1 cellular context compared by ENCODE assay signal in the genomic region with DNA sequence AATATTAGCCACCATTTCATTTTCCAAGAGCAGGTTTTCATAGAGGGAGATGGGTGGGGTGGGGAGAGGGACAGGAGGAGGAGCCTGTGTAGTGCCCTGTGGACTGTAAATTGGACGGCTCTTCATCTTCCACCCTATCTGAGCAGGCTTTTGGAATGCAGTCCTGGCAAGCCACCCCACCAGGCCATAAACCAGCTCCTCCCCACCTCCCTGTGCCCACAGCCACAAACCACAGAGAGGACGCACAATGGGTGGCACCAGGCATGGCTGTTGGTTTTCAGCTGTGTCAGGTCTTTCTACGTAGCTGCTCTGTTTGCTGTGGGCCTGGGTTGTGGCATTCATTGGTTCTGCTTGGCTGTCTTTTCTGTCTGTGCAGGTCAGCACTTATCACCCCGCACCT.
TF ChIP-seq lines count a peak whose summit lies in the region.

No MANE protein-coding gene starts in this region.

TF ChIP-seq in K562, 482 proteins besides CTCF, POLR2A, EP300 and RAD21 (continued from another document):
- TF ChIP-seq, protein P1, sequence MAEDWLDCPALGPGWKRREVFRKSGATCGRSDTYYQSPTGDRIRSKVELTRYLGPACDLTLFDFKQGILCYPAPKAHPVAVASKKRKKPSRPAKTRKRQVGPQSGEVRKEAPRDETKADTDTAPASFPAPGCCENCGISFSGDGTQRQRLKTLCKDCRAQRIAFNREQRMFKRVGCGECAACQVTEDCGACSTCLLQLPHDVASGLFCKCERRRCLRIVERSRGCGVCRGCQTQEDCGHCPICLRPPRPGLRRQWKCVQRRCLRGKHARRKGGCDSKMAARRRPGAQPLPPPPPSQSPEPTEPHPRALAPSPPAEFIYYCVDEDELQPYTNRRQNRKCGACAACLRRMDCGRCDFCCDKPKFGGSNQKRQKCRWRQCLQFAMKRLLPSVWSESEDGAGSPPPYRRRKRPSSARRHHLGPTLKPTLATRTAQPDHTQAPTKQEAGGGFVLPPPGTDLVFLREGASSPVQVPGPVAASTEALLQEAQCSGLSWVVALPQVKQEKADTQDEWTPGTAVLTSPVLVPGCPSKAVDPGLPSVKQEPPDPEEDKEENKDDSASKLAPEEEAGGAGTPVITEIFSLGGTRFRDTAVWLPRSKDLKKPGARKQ (CRISPR knock-in tag; IDR thresholded peaks at IDR 0.05): no peak
- TF ChIP-seq U2AF1 (optimal IDR thresholded peaks at IDR 0.05; ENCODE audit: low read depth, low read length) (no peak), PML (IDR thresholded peaks at IDR 0.05; ENCODE audit: low read length) (no peak), ZNF707 (CRISPR knock-in tag; conservative IDR thresholded peaks at IDR 0.05) (no peak), KDM1A (IDR thresholded peaks at IDR 0.05) (no peak), HEY1 (CRISPR knock-in tag; IDR thresholded peaks at IDR 0.05; ENCODE audit: borderline replicate concordance) (no peak), CEBPB (tag; IDR thresholded peaks at IDR 0.05) (no peak), FOXK1 (CRISPR knock-in tag; IDR thresholded peaks at IDR 0.05; ENCODE audit: borderline replicate concordance) (no peak), PHF8 (IDR thresholded peaks at IDR 0.05; ENCODE audit: borderline replicate concordance, low read length) (no peak)
- TF ChIP-seq, protein P2, sequence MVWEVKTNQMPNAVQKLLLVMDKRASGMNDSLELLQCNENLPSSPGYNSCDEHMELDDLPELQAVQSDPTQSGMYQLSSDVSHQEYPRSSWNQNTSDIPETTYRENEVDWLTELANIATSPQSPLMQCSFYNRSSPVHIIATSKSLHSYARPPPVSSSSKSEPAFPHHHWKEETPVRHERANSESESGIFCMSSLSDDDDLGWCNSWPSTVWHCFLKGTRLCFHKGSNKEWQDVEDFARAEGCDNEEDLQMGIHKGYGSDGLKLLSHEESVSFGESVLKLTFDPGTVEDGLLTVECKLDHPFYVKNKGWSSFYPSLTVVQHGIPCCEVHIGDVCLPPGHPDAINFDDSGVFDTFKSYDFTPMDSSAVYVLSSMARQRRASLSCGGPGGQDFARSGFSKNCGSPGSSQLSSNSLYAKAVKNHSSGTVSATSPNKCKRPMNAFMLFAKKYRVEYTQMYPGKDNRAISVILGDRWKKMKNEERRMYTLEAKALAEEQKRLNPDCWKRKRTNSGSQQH (CRISPR knock-in tag; IDR thresholded peaks at IDR 0.05): no peak
